In genomic region chr20:22846829-22847228, GRCh38 we compare ENCODE assay signal across 30 cellular contexts.
"Had no signal": no experiment of that assay in that cellular context is flagged by ENCODE, and none has a peak within 500 bp of the region (broad histone marks: within the 10 kb centered on the region; RNA-seq: fewer than 3 reads in every experiment).

No MANE protein-coding gene starts in this region.

- H3K27ac Mint-ChIP-seq: naive B cell; nephron; stimulated activated naive B cell treated with anti-CD40 and anti-IgM and Interleukin-4, amounts not matched to agents 10 μg/mL and 1 μg/mL and 100 μg/mL, for 72 hours; stimulated activated naive CD8-positive, alpha-beta T cell treated with anti-CD3 and anti-CD28 coated beads, Interleukin-15, Interleukin-2, amounts not matched to agents 100 ng/mL and 50 ng/mL, for 24 hours had no signal

- H3K4me1 ChIP-seq: heart right ventricle, pancreas, prostate gland, suprapubic skin, tibial artery had no signal

- DNase-seq: heart right ventricle; kidney glomerular epithelial cell; left cardiac atrium; lower lobe of right lung; mammary epithelial cell; mesenchymal stem cell; naive B cell; nucleus accumbens; pancreas; posterior cingulate gyrus; retina; right cardiac atrium; stimulated activated CD4-positive, alpha-beta T cell treated with anti-CD3 and anti-CD28 coated beads, Interleukin-12 subunit alpha, Interleukin-12 subunit beta, amount 100 ng/mL, for 4 hours; stimulated activated CD4-positive, alpha-beta T cell treated with anti-CD3 and anti-CD28 coated beads, Interleukin-15, amount 100 ng/mL, for 24 hours; stimulated activated CD4-positive, alpha-beta T cell treated with anti-CD3 and anti-CD28 coated beads, Interleukin-2, amount 100 ng/mL, for 24 hours; stimulated activated CD4-positive, alpha-beta T cell treated with anti-CD3 and anti-CD28 coated beads, Interleukin-4, amount 100 ng/mL, for 1 hour; stimulated activated naive B cell treated with anti-CD40 and anti-IgM and Interleukin-4, amounts not matched to agents 10 μg/mL and 1 μg/mL and 100 μg/mL, for 72 hours; tibial artery; trophoblast cell; upper lobe of right lung had no signal

- H3K4me1 Mint-ChIP-seq: naive B cell; nephron; neural crest cell; stimulated activated naive B cell treated with anti-CD40 and anti-IgM and Interleukin-4, amounts not matched to agents 10 μg/mL and 1 μg/mL and 100 μg/mL, for 72 hours had no signal

- H3K4me3 ChIP-seq: heart right ventricle, hepatocyte, lower lobe of right lung, pancreas, prostate gland, skin epidermis, suprapubic skin, thoracic aorta, tibial artery, upper lobe of right lung had no signal

- H3K27ac ChIP-seq: heart right ventricle, hepatocyte, lower lobe of right lung, pancreas, prostate gland, skin epidermis, suprapubic skin, thoracic aorta, tibial artery, upper lobe of right lung had no signal

- ATAC-seq: heart right ventricle; left cardiac atrium; left lobe of liver; pancreas; sciatic nerve; stimulated activated naive B cell treated with anti-CD40 and anti-IgM and Interleukin-4, amounts not matched to agents 10 μg/mL and 1 μg/mL and 100 μg/mL, for 72 hours; upper lobe of right lung had no signal

- H3K27me3 Mint-ChIP-seq: stimulated activated naive CD8-positive, alpha-beta T cell treated with anti-CD3 and anti-CD28 coated beads, Interleukin-15, Interleukin-2, amounts not matched to agents 100 ng/mL and 50 ng/mL, for 24 hours had no signal

- H3K36me3 ChIP-seq: heart right ventricle, lower lobe of right lung, pancreas, prostate gland, suprapubic skin, thoracic aorta, tibial artery, upper lobe of right lung had no signal

- H3K4me3 Mint-ChIP-seq: nephron; neural crest cell; stimulated activated naive B cell treated with anti-CD40 and anti-IgM and Interleukin-4, amounts not matched to agents 10 μg/mL and 1 μg/mL and 100 μg/mL, for 72 hours; stimulated activated naive CD8-positive, alpha-beta T cell treated with anti-CD3 and anti-CD28 coated beads, Interleukin-15, Interleukin-2, amounts not matched to agents 100 ng/mL and 50 ng/mL, for 24 hours had no signal

- H3K9me3 ChIP-seq: lower lobe of right lung, pancreas, prostate gland, suprapubic skin, thoracic aorta, tibial artery, upper lobe of right lung had no signal

- H3K27me3 ChIP-seq: hepatocyte, pancreas, suprapubic skin, tibial artery, upper lobe of right lung had no signal
